2 cellular contexts compared by ENCODE assay signal in genomic region chr7:50513166-50513871, GRCh38.
TF ChIP-seq lines count a peak whose summit lies in the region.

No MANE protein-coding gene starts in this region.

TF ChIP-seq in Ishikawa, 13 proteins besides CTCF, POLR2A, EP300 and RAD21:
- no peak for TF ChIP-seq YY1 (IDR thresholded peaks at IDR 0.05; ENCODE audit: low read depth)
- TF ChIP-seq NFIC (IDR thresholded peaks at IDR 0.05): 0 out of 2 replicates have a peak, but pooled peaks have one; percentile 24
- no peak for TF ChIP-seq TCF12 (IDR thresholded peaks at IDR 0.05; ENCODE audit: low read depth)
- TF ChIP-seq, protein P1, sequence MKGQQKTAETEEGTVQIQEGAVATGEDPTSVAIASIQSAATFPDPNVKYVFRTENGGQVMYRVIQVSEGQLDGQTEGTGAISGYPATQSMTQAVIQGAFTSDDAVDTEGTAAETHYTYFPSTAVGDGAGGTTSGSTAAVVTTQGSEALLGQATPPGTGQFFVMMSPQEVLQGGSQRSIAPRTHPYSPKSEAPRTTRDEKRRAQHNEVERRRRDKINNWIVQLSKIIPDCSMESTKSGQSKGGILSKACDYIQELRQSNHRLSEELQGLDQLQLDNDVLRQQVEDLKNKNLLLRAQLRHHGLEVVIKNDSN (IDR thresholded peaks at IDR 0.05): no peak

TF ChIP-seq in H1, 55 proteins besides CTCF, POLR2A, EP300 and RAD21:
- TF ChIP-seq EGR1 (IDR thresholded peaks at IDR 0.05; ENCODE audit: borderline replicate concordance, low read depth, low read length): no peak
- no peak for TF ChIP-seq JUN (IDR thresholded peaks at IDR 0.05; ENCODE audit: low read depth, low read length)
- no peak for TF ChIP-seq SIRT6 (IDR thresholded peaks at IDR 0.05; ENCODE audit: low read length)
- no peak for TF ChIP-seq TAF7 (optimal IDR thresholded peaks at IDR 0.05; ENCODE audit: borderline replicate concordance, low read depth, low read length)
- no peak for TF ChIP-seq JUND (IDR thresholded peaks at IDR 0.05; ENCODE audit: low read length)
- TF ChIP-seq RFX5 (IDR thresholded peaks at IDR 0.05; ENCODE audit: borderline replicate concordance, low read depth, low read length): no peak
- no peak for TF ChIP-seq TCF12 (IDR thresholded peaks at IDR 0.05; ENCODE audit: low read depth, low read length)
- TF ChIP-seq, protein P2, sequence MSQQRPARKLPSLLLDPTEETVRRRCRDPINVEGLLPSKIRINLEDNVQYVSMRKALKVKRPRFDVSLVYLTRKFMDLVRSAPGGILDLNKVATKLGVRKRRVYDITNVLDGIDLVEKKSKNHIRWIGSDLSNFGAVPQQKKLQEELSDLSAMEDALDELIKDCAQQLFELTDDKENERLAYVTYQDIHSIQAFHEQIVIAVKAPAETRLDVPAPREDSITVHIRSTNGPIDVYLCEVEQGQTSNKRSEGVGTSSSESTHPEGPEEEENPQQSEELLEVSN (IDR thresholded peaks at IDR 0.05): no peak
- TF ChIP-seq TAF1 (IDR thresholded peaks at IDR 0.05; ENCODE audit: low read depth, low read length): no peak
